Comparison of ENCODE assay signal across 8 cellular contexts in the genomic region with DNA sequence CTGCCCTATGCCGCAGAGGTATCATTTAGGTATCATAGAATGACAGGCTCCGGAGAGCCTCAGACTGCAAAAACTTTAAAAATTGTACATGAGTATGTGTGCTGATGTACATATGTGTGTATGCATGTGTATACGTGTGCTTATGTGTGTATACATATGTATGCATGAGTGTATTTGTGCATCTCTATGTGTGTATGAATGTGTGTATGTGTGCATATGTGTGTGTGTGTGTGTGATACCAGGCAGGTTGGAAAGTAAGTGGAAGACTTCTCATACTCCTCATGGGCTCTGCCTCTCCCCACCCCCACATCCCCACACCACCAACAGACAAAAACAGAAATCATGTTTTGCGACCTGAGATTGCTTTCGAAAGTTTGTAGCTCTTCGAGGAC. TPM values are rescaled to one million over a fixed set of nuclear protein-coding genes. Genes with fewer than 3 reads are reported as not detected.
DNase-seq lines count a peak whose midpoint lies in the region; ATAC-seq and TF ChIP-seq lines count a peak whose summit lies in the region.

No MANE protein-coding gene starts in this region.

- peak overlapping the region; percentile 86 for H3K4me3 Mint-ChIP-seq in T-helper 2 cell treated with Interferon-gamma antibody and Interleukin-4, amounts not matched to agents 5 μg/mL and 100 μg/mL, for 36 hours

- no peak for TF ChIP-seq CTCF in foreskin keratinocyte (conservative IDR thresholded peaks at IDR 0.05)
- no peak for TF ChIP-seq CTCF in prostate gland (IDR thresholded peaks at IDR 0.05)

- DNase-seq in T-helper 2 cell treated with Interferon-gamma antibody and Interleukin-4, amounts not matched to agents 5 μg/mL and 100 μg/mL, for 36 hours (ENCODE audit: low spot score): no peak
- DNase-seq in foreskin keratinocyte (peak in 1 of 2 donors; percentile 30), prostate gland (ENCODE audit: low spot score) (no peak), NCI-H1105 (lab: John Stamatoyannopoulos, UW) (no peak)

- intact Hi-C loops in prostate gland (cut with DNase I): no loop called here

- peaks cover 43% of the 10 kb centered on the region for H3K27me3 Mint-ChIP-seq in T-helper 2 cell treated with Interferon-gamma antibody and Interleukin-4, amounts not matched to agents 5 μg/mL and 100 μg/mL, for 36 hours (ENCODE audit: low read depth)

- no peak for TF ChIP-seq POLR2A in prostate gland (IDR thresholded peaks at IDR 0.05)

- no peaks in the 10 kb centered on the region for H3K9me3 Mint-ChIP-seq in T-helper 2 cell treated with Interferon-gamma antibody and Interleukin-4, amounts not matched to agents 5 μg/mL and 100 μg/mL, for 36 hours

- H3K4me1 ChIP-seq in foreskin keratinocyte (peaks cover 4% of the 10 kb centered on the region), prostate gland (replicated peaks) (no peaks in the 10 kb centered on the region)

- H3K4me1 Mint-ChIP-seq in T-helper 2 cell treated with Interferon-gamma antibody and Interleukin-4, amounts not matched to agents 5 μg/mL and 100 μg/mL, for 36 hours (ENCODE audit: low read depth): peaks cover 10% of the 10 kb centered on the region

- no peaks in the 10 kb centered on the region for H3K9me3 ChIP-seq in prostate gland

- ATAC-seq in GM18858 (IDR thresholded peaks at IDR 0.05; ENCODE audit: unreplicated experiment): peak; percentile 2
- peak; percentile 1 for ATAC-seq in HG02840 (IDR thresholded peaks at IDR 0.05; ENCODE audit: low FRiP score, unreplicated experiment)
- ATAC-seq in foreskin keratinocyte: peak; percentile 12
- ATAC-seq in GM18907 (IDR thresholded peaks at IDR 0.05; ENCODE audit: unreplicated experiment): no peak
- ATAC-seq in HG03460 (IDR thresholded peaks at IDR 0.05; ENCODE audit: unreplicated experiment): no peak

- WGBS in prostate gland: 42% methylated on average over 6 of the region's 6 CpGs

- H3K27me3 ChIP-seq in foreskin keratinocyte (no peaks in the 10 kb centered on the region), prostate gland (replicated peaks; ENCODE audit: insufficient read depth) (no peaks in the 10 kb centered on the region)

- H3K4me3 ChIP-seq in prostate gland: peak overlapping the region; percentile 62 to 85

- H3K27ac ChIP-seq in foreskin keratinocyte (no peak overlapping the region), prostate gland (peak overlapping the region; percentile 94 to 95)

- H3K36me3 Mint-ChIP-seq in T-helper 2 cell treated with Interferon-gamma antibody and Interleukin-4, amounts not matched to agents 5 μg/mL and 100 μg/mL, for 36 hours (ENCODE audit: low read depth): no peaks in the 10 kb centered on the region

- H3K36me3 ChIP-seq in prostate gland: no peaks in the 10 kb centered on the region

- peak overlapping the region; percentile 76 for H3K27ac Mint-ChIP-seq in T-helper 2 cell treated with Interferon-gamma antibody and Interleukin-4, amounts not matched to agents 5 μg/mL and 100 μg/mL, for 36 hours

RNA-seq across cellular contexts. Expression of gene TMEM117, which starts 0.6 kb away (rescaled TPM):
- 5.9 and 6.9 TPM in 2 replicates for total RNA-seq in foreskin keratinocyte
- polyA plus RNA-seq in foreskin keratinocyte: 3.6 and 4.2 TPM in 2 replicates
- total RNA-seq in prostate gland: 10 to 100 TPM; 15.5 to 26.5 TPM

RNA-seq across cellular contexts. Expression of gene TWF1, which starts 29.1 kb away (rescaled TPM):
- total RNA-seq in foreskin keratinocyte (134 TPM in 2 replicates), prostate gland (100 to 1,000 TPM in 1 of 2 donors, 10 to 100 TPM in 1; 64.5 to 114 TPM)
- 53.4 and 61.4 TPM in 2 replicates for polyA plus RNA-seq in foreskin keratinocyte

Comparison
In these comparisons a context has a peak if more than half of its experiments do, and no peak if none do; other contexts are left out.
1. ATAC-seq: peak in GM18858 (single experiment), HG02840 (single experiment) and foreskin keratinocyte (single experiment); none in GM18907 (single experiment) and HG03460 (single experiment).